Comparison of ENCODE assay signal across 10 cellular contexts in the genomic region with DNA sequence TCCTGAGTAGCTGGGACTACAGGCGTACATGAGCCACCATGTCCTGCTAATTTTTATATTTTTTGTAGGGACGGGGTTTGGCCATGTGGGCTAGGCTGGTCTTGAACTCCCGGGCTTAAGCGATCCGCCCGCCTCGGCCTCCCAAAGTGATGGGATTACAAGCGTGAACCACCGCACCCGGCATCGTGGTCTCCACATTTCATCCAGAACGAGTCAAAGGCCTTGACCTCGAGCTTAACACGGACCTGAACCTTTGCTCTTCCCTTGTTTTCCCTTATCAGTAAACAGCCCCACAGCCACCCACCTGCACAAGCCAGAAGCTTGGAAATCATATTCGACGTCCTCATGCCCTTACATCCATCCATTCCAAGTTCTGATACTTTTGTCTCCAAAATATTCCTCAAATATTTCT. TPM values are rescaled to one million over a fixed set of nuclear protein-coding genes. Genes with fewer than 3 reads are reported as not detected.
A peak's percentile ranks its signal among the peaks of the same experiment; 100 is the strongest.
DNase-seq lines count a peak whose midpoint lies in the region; ATAC-seq and TF ChIP-seq lines count a peak whose summit lies in the region.
"Had no signal": no experiment of that assay in that cellular context is flagged by ENCODE, and none has a peak within 500 bp of the region (broad histone marks: within the 10 kb centered on the region; RNA-seq: fewer than 3 reads in every experiment).

No MANE protein-coding gene starts in this region.

- H3K9me3 ChIP-seq in A673 (ENCODE audit: low read depth, low read length, poor library complexity, severe bottlenecking) (no peaks in the 10 kb centered on the region), HUES48 (ENCODE audit: control insufficient read depth, insufficient read depth, low read length) (no peaks in the 10 kb centered on the region), breast epithelium (no peaks in the 10 kb centered on the region), mucosa of stomach (ENCODE audit: control insufficient read depth, low read length) (no peaks in the 10 kb centered on the region)

- no peaks in the 10 kb centered on the region for H3K36me3 ChIP-seq in A673 (ENCODE audit: insufficient read depth, low read length, poor library complexity, severe bottlenecking)
- no peaks in the 10 kb centered on the region for H3K36me3 ChIP-seq in HUES48 (ENCODE audit: control insufficient read depth, insufficient read depth, low read length)
- H3K36me3 ChIP-seq in breast epithelium: no peaks in the 10 kb centered on the region
- no peaks in the 10 kb centered on the region for H3K36me3 ChIP-seq in mucosa of stomach (ENCODE audit: control insufficient read depth, insufficient read depth, low read length)

- TF ChIP-seq CTCF in A673 (conservative IDR thresholded peaks at IDR 0.05; ENCODE audit: low read depth, low read length) (no peak), breast epithelium (IDR thresholded peaks at IDR 0.05) (no peak)

- CTCF ChIA-PET in A673 (lab: Charles Lee): interaction anchor here (0.5 kb wide), 1 partner anchor 8 kb away, joined by 4 read pairs; no protein-coding TSS in a partner anchor

- H3K9ac ChIP-seq in HUES48 (ENCODE audit: low read depth, low read length) (0 out of 2 replicates have a peak overlapping the region, but pooled peaks have one; percentile 9), mucosa of stomach (ENCODE audit: low read length) (peak overlapping the region; percentile 95)

- H3K4me1 ChIP-seq in A673 (ENCODE audit: insufficient read depth, low read length, poor library complexity, severe bottlenecking): no peaks in the 10 kb centered on the region
- 0 out of 2 replicates have a peak, but pooled peaks cover 10% of the 10 kb centered on the region for H3K4me1 ChIP-seq in HUES48 (ENCODE audit: control insufficient read depth, insufficient read depth, low read length)
- peaks cover 0 to 6% of the 10 kb centered on the region in 2 donors for H3K4me1 ChIP-seq in breast epithelium
- peaks cover 16% of the 10 kb centered on the region for H3K4me1 ChIP-seq in mucosa of stomach (ENCODE audit: control insufficient read depth, insufficient read depth, low read length)

- intact Hi-C loops in A673 (cut with micrococcal nuclease; ENCODE audit: unreplicated experiment) (no loop called here), breast epithelium (cut with DNase I; ENCODE audit: low total_unique reads) (no loop called here)

- H3K27ac ChIP-seq in A673 (ENCODE audit: low read depth, low read length, poor library complexity, severe bottlenecking): peak overlapping the region; percentile 81
- H3K27ac ChIP-seq in HUES48 (ENCODE audit: low read depth, low read length): no peak overlapping the region
- peak overlapping the region; percentile 97 to 98 for H3K27ac ChIP-seq in breast epithelium

- no peak for TF ChIP-seq POLR2A in breast epithelium (IDR thresholded peaks at IDR 0.05)

- no peak for ATAC-seq in HG03439 (IDR thresholded peaks at IDR 0.05; ENCODE audit: unreplicated experiment)
- ATAC-seq in GM18867 (IDR thresholded peaks at IDR 0.05; ENCODE audit: unreplicated experiment): no peak

- POLR2A ChIA-PET in A673 (lab: Charles Lee; ENCODE audit: low non-redundant PET): no interaction called here

- BruUV-seq in A673 (replicated peaks; lab: Mats Ljungman, UMichigan): no TSS peak

- DNase-seq in A673 (ENCODE audit: low spot score): no peak
- DNase-seq in breast epithelium (ENCODE audit: low spot score in 2 of 2): no peak
- no peak for DNase-seq in SIG-M5 treated with dmso at 0.1 percent for 504 hours (lab: John Stamatoyannopoulos, UW; ENCODE audit: unreplicated experiment)
- DNase-seq in islet precursor cell: no peak
- DNase-seq: activated gamma-delta T cell treated with Interleukin-2 at 50 U/mL for 16 hours, KBM-7 had no signal

- H3K4me3 ChIP-seq in A673 (ENCODE audit: low read depth, low read length, poor library complexity, severe bottlenecking) (peak overlapping the region; percentile 75), HUES48 (ENCODE audit: low read depth, low read length) (peak overlapping the region; percentile 80), breast epithelium (peak overlapping the region in 2 of 3 donors; percentile 91 to 99), mucosa of stomach (ENCODE audit: low read length) (no peak overlapping the region)

- H3K27me3 ChIP-seq in A673 (replicated peaks; ENCODE audit: insufficient read depth, low read depth, low read length, poor library complexity) (no peaks in the 10 kb centered on the region), HUES48 (ENCODE audit: control insufficient read depth, insufficient read depth, low read length) (no peaks in the 10 kb centered on the region), breast epithelium (no peaks in the 10 kb centered on the region), mucosa of stomach (ENCODE audit: control insufficient read depth, insufficient read depth, low read length) (no peaks in the 10 kb centered on the region)

RNA-seq across cellular contexts. Expression of a gene that starts 1.3 kb away (rescaled TPM):
- 24.0 and 26.6 TPM in 2 replicates for total RNA-seq in A673 (2021)
- total RNA-seq in breast epithelium: 10 to 100 TPM; 14.3 to 23.3 (median 18.4) TPM
